Comparison of ENCODE assay signal across 17 cellular contexts in genomic region chr18:55607763-55608162, GRCh38.
"Had no signal": no experiment of that assay in that cellular context is flagged by ENCODE, and none has a peak within 500 bp of the region (broad histone marks: within the 10 kb centered on the region; RNA-seq: fewer than 3 reads in every experiment).

No MANE protein-coding gene starts in this region.

- DNase-seq: effector memory CD4-positive, alpha-beta T cell; foreskin fibroblast; mammary epithelial cell; mucosa of descending colon; naive thymus-derived CD8-positive, alpha-beta T cell; posterior cingulate gyrus; stimulated activated CD4-positive, alpha-beta T cell treated with anti-CD3 and anti-CD28 coated beads, Interleukin-2, amount 100 ng/mL, for 24 hours; stimulated activated CD4-positive, alpha-beta T cell treated with anti-CD3 and anti-CD28 coated beads, Interleukin-4, amount 100 ng/mL, for 4 hours; stimulated activated naive B cell treated with anti-CD40 and anti-IgM and Interleukin-4, amounts not matched to agents 10 μg/mL and 1 μg/mL and 100 μg/mL, for 72 hours; stimulated activated naive CD8-positive, alpha-beta T cell treated with anti-CD3 and anti-CD28 coated beads, Interleukin-15, amount 100 ng/mL, for 72 hours; testis; transverse colon had no signal

- H3K4me3 ChIP-seq: esophagus muscularis mucosa, mucosa of descending colon, testis, transverse colon had no signal

- H3K27me3 ChIP-seq: esophagus muscularis mucosa, neutrophil, testis, transverse colon had no signal

- H3K4me1 ChIP-seq: esophagus muscularis mucosa, testis, transverse colon had no signal

- H3K9me3 ChIP-seq: esophagus muscularis mucosa, mucosa of descending colon, neutrophil, testis, transverse colon had no signal

- H3K36me3 ChIP-seq: esophagus muscularis mucosa, neutrophil, transverse colon had no signal

- ATAC-seq: left lobe of liver; mucosa of descending colon; naive thymus-derived CD8-positive, alpha-beta T cell; sciatic nerve; stimulated activated naive B cell treated with anti-CD40 and anti-IgM and Interleukin-4, amounts not matched to agents 10 μg/mL and 1 μg/mL and 100 μg/mL, for 72 hours; stimulated activated naive CD8-positive, alpha-beta T cell treated with anti-CD3 and anti-CD28 coated beads, Interleukin-15, amount 100 ng/mL, for 72 hours had no signal

- H3K27ac ChIP-seq: epithelial cell of prostate, esophagus muscularis mucosa, neutrophil, testis, transverse colon had no signal
